ENCODE assay signal across 17 cellular contexts in the genomic region with DNA sequence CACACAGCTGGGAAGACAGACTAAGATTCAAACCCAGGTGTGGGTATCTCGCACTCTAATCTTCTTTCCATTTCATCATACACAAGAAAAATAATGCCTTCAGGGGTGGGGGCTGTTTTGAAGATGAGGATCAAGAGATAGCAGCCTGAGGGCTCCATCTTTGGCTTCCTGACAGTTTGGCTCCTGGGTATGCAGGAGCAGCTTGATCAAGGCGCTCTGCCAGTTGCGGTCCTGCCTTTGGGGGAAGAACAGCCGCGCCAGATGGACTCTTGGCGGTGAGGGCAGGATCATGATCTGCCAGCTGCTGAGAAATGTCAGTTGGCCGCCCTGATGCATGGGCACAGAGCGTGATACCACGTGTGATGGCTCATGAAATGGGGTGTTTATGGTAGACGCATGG.
A peak's percentile ranks its signal among the peaks of the same experiment; 100 is the strongest.
DNase-seq lines count a peak whose midpoint lies in the region; ATAC-seq, FAIRE-seq and TF ChIP-seq lines count a peak whose summit lies in the region.
"Had no signal": no experiment of that assay in that cellular context is flagged by ENCODE, and none has a peak within 500 bp of the region (broad histone marks: within the 10 kb centered on the region; RNA-seq: fewer than 3 reads in every experiment).

No MANE protein-coding gene starts in this region.

- H3K27me3 ChIP-seq in HepG2 (ENCODE audit: control insufficient read depth in 1 of 2, insufficient read depth in 2 of 2, low read length in 2 of 2), result peaks cover 0 to 10% of the 10 kb centered on the region in 2 experiments; a peak in 1 of 5 replicates
- no peaks in the 10 kb centered on the region for H3K27me3 ChIP-seq in right lobe of liver
- no peaks in the 10 kb centered on the region for H3K27me3 ChIP-seq in H1 (replicated peaks in 1 of 4; ENCODE audit: control insufficient read depth in 3 of 4, extremely low read depth in 1 of 4, insufficient read depth in 3 of 4, low read length in 3 of 4)
- H3K27me3 ChIP-seq: BLaER1 had no signal

- H3K9me3 ChIP-seq in HepG2 (ENCODE audit: low read length) (no peaks in the 10 kb centered on the region), right lobe of liver (no peaks in the 10 kb centered on the region), H1 (ENCODE audit: insufficient read depth in 2 of 2, low read depth in 1 of 2, low read length in 1 of 2) (peaks cover 5 to 12% of the 10 kb centered on the region in 2 experiments; a peak in 3 of 4 replicates)
- H3K9me3 ChIP-seq: HAP-1 had no signal

- H3K18ac ChIP-seq in H1 (ENCODE audit: extremely low read depth, low read length), result no peak overlapping the region

- no peak overlapping the region for H2AFZ ChIP-seq in HepG2 (ENCODE audit: low read length)
- no peak overlapping the region for H2AFZ ChIP-seq in H1 (ENCODE audit: low read length)

- no peak overlapping the region for H2BK15ac ChIP-seq in H1 (ENCODE audit: low read length)

- CTCF ChIA-PET in HepG2 (lab: Yijun Ruan, JAX; ENCODE audit: low intra/inter-chr PET ratio, low total read pairs), result no interaction called here
- CTCF ChIA-PET in H1 (lab: Charles Lee; ENCODE audit: partially characterized antibody), result interaction anchor here (0.8 to 1.2 kb wide), 3 partner anchors 9 to 74 kb away, joined by 3 to 4 read pairs (median 4); no protein-coding TSS in a partner anchor

- FAIRE-seq in HepG2 (lab: Jason Lieb, UNC), result no peak
- no peak for FAIRE-seq in H1 (lab: Jason Lieb, UNC)
- FAIRE-seq: G401.6, GM12891, GM19239 had no signal

- H3K4ac ChIP-seq in H1 (replicated peaks; ENCODE audit: insufficient read length, low read depth, low read length), result no peak overlapping the region

- H3K79me2 ChIP-seq in HepG2 (ENCODE audit: insufficient read depth, low read length) (no peaks in the 10 kb centered on the region), H1 (ENCODE audit: control insufficient read depth in 1 of 2, insufficient read depth in 2 of 2, low read length in 2 of 2) (no peaks in the 10 kb centered on the region)

- no peak overlapping the region for H4K5ac ChIP-seq in H1 (ENCODE audit: insufficient read length, low read depth, low read length)

- ATAC-seq in HepG2 (no peak), right lobe of liver (no peak), HG03342 (IDR thresholded peaks at IDR 0.05; ENCODE audit: unreplicated experiment) (no peak), HG02610 (IDR thresholded peaks at IDR 0.05; ENCODE audit: unreplicated experiment) (no peak)

- TF ChIP-seq RAD21 in HepG2 (CRISPR knock-in tag; IDR thresholded peaks at IDR 0.05), result no peak
- TF ChIP-seq RAD21 in H1 (IDR thresholded peaks at IDR 0.05 in 1 of 2, conservative IDR thresholded peaks at IDR 0.05 in 1 of 2; ENCODE audit: low read depth in 2 of 2, low read length in 2 of 2), result no peak

- no peaks in the 10 kb centered on the region for H3K36me3 ChIP-seq in HepG2 (replicated peaks in 1 of 2; ENCODE audit: control insufficient read depth in 1 of 2, insufficient read depth in 2 of 2, low read length in 2 of 2)
- H3K36me3 ChIP-seq in right lobe of liver, result no peaks in the 10 kb centered on the region
- H3K36me3 ChIP-seq in H1 (ENCODE audit: control insufficient read depth in 2 of 4, insufficient read depth in 4 of 4, low read length in 3 of 4), result peaks cover 2 to 7% (median 3%) of the 10 kb centered on the region in 4 experiments; a peak in 4 of 8 replicates
- H3K36me3 ChIP-seq: HAP-1 had no signal

- H4K8ac ChIP-seq in H1 (ENCODE audit: extremely low read depth, insufficient read depth, low read length), result no peak overlapping the region

- no peaks in the 10 kb centered on the region for H3K79me1 ChIP-seq in H1 (ENCODE audit: low read depth, low read length)

- POLR2A ChIA-PET in HepG2 (lab: Yijun Ruan, JAX) (no interaction called here), H1 (lab: Charles Lee; ENCODE audit: partially characterized antibody) (interaction anchor here (0.6 kb wide), 1 partner anchor 163 kb away, joined by 3 read pairs; no protein-coding TSS in a partner anchor)

- no TSS peak for BruUV-seq in HepG2 (replicated peaks; lab: Mats Ljungman, UMichigan)

- H3K4me3 ChIP-seq in HepG2 (replicated peaks in 1 of 3; ENCODE audit: insufficient read depth in 1 of 3, low read depth in 2 of 3, low read length in 3 of 3) (no peak overlapping the region), right lobe of liver (no peak overlapping the region), H1 (ENCODE audit: extremely low read depth in 1 of 4, insufficient read depth in 2 of 4, low read depth in 3 of 4, low read length in 4 of 4) (no peak overlapping the region)
- H3K4me3 ChIP-seq: BLaER1, HAP-1 had no signal

- H3K23me2 ChIP-seq in H1 (ENCODE audit: low read depth, low read length), result no peaks in the 10 kb centered on the region; the same call in 1 of the 2 replicates

- H2AK5ac ChIP-seq in H1 (ENCODE audit: low read depth, low read length), result no peak overlapping the region

- no peak overlapping the region for H2BK20ac ChIP-seq in H1 (ENCODE audit: low read length)

- H3K56ac ChIP-seq in H1 (replicated peaks; ENCODE audit: insufficient read length, low read depth, low read length), result no peak overlapping the region

- no peak overlapping the region for H2BK12ac ChIP-seq in H1 (ENCODE audit: low read depth, low read length)

- TF ChIP-seq POLR2A in HepG2 (IDR thresholded peaks at IDR 0.05; ENCODE audit: insufficient read depth in 1 of 2, low read depth in 2 of 2, low read length in 2 of 2), result no peak
- TF ChIP-seq POLR2A in right lobe of liver (IDR thresholded peaks at IDR 0.05), result no peak
- TF ChIP-seq POLR2A in H1 (IDR thresholded peaks at IDR 0.05; ENCODE audit: control extremely low read depth in 1 of 2, low read depth in 2 of 2, low read length in 2 of 2), result no peak

- H2BK5ac ChIP-seq in H1 (ENCODE audit: low read depth, low read length), result no peak overlapping the region

- no peak overlapping the region for H3K14ac ChIP-seq in H1 (ENCODE audit: insufficient read length)

- no peak overlapping the region for H4K91ac ChIP-seq in H1 (replicated peaks; ENCODE audit: insufficient read length, low read length)

- no peak for TF ChIP-seq EP300 in HepG2 (IDR thresholded peaks at IDR 0.05; ENCODE audit: low read depth in 2 of 2, low read length in 2 of 2)
- TF ChIP-seq EP300 in HepG2 (CRISPR knock-in tag; IDR thresholded peaks at IDR 0.05; ENCODE audit: borderline replicate concordance), result no peak
- no peak for TF ChIP-seq EP300 in H1 (IDR thresholded peaks at IDR 0.05; ENCODE audit: borderline replicate concordance in 1 of 2, low read depth in 2 of 2, low read length in 2 of 2)

- TF ChIP-seq CTCF in HepG2 (CRISPR knock-in tag; IDR thresholded peaks at IDR 0.05) (no peak), right lobe of liver (IDR thresholded peaks at IDR 0.05) (no peak), H1 (IDR thresholded peaks at IDR 0.05; ENCODE audit: control extremely low read depth in 1 of 3, insufficient read depth in 1 of 3, low read depth in 1 of 3, low read length in 3 of 3) (no peak)

- in situ Hi-C loops in HepG2 (cut with HindIII; ENCODE audit: extremely low pct_ligation_motif_present, low pct_unique_long_range_greater_than_20kb), result loop anchor here (10.0 kb wide), 1 partner anchor 295 kb away; no protein-coding TSS in a partner anchor

- no peak overlapping the region for H3K4me2 ChIP-seq in HepG2 (ENCODE audit: low read depth, low read length)
- H3K4me2 ChIP-seq in H1 (ENCODE audit: insufficient read depth in 1 of 2, low read depth in 2 of 2, low read length in 2 of 2), result no peak overlapping the region
- H3K4me2 ChIP-seq: BLaER1 had no signal

- DNase-seq in HepG2 (ENCODE audit: low spot score) (no peak), right lobe of liver (no peak), NCI-H446 treated with DMSO at 0.1 percent for 48 hours (lab: John Stamatoyannopoulos, UW) (peak; percentile 43), H1 (ENCODE audit: low read depth in 1 of 2, low spot score in 2 of 2) (no peak)
- DNase-seq in NK-92 treated with Interleukin-12 subunit alpha and Interleukin-12 subunit beta, amount 100 ng/mL, for 24 hours (lab: John Stamatoyannopoulos, UW), result no peak
- DNase-seq: 8988T; CD4-positive, alpha-beta memory T cell; DMS53; DND-41; EL had no signal

- WGBS in HepG2 (ENCODE audit: low lambda C conversion rate), result 71% methylated on average over 5 of the region's 10 CpGs
- WGBS in right lobe of liver (ENCODE audit: insufficient coverage, low coverage, low lambda C conversion rate, missing lambda C conversion rate), result 87% methylated on average over 6 of the region's 10 CpGs
- 93% methylated on average over 10 of the region's 10 CpGs; no CpG with 5 or more reads in 1 of the 2 experiments for WGBS in H1 (ENCODE audit: extremely low coverage in 1 of 2, insufficient coverage in 1 of 2, insufficient read length in 1 of 2, insufficient replicate concordance in 2 of 2, low coverage in 1 of 2, low lambda C conversion rate in 2 of 2, missing lambda C conversion rate in 1 of 2), 2 experiments

- H3K27ac ChIP-seq in HepG2 (ENCODE audit: extremely low read length, insufficient read depth, low read length) (no peak overlapping the region), right lobe of liver (no peak overlapping the region), H1 (ENCODE audit: low read depth, low read length) (no peak overlapping the region)
- H3K27ac ChIP-seq: BLaER1 had no signal

- no peaks in the 10 kb centered on the region for H3K4me1 ChIP-seq in HepG2 (ENCODE audit: insufficient read depth, low read length)
- no peaks in the 10 kb centered on the region for H3K4me1 ChIP-seq in right lobe of liver
- H3K4me1 ChIP-seq in H1 (replicated peaks in 1 of 4; ENCODE audit: control insufficient read depth in 3 of 4, insufficient read depth in 4 of 4, low read length in 3 of 4), result no peaks in the 10 kb centered on the region
- H3K4me1 ChIP-seq: BLaER1, HAP-1 had no signal

- H4K20me1 ChIP-seq in HepG2 (ENCODE audit: insufficient read depth, low read length) (no peaks in the 10 kb centered on the region), H1 (replicated peaks in 1 of 2; ENCODE audit: control insufficient read depth in 1 of 2, insufficient read depth in 2 of 2, low read length in 2 of 2) (no peaks in the 10 kb centered on the region)
- H4K20me1 ChIP-seq: BLaER1 had no signal

- no peak overlapping the region for H2BK120ac ChIP-seq in H1 (replicated peaks; ENCODE audit: low read depth, low read length)

- H3K9ac ChIP-seq in HepG2 (ENCODE audit: insufficient read depth, low read depth, low read length), result no peak overlapping the region
- no peak overlapping the region for H3K9ac ChIP-seq in H1 (replicated peaks in 1 of 4; ENCODE audit: extremely low read depth in 1 of 4, low read depth in 3 of 4, low read length in 3 of 4)
- H3K9ac ChIP-seq: BLaER1 had no signal

- H3K23ac ChIP-seq in H1 (ENCODE audit: insufficient read length), result no peak overlapping the region

- intact Hi-C loops in HepG2 (cut with micrococcal nuclease; ENCODE audit: unreplicated experiment), result no loop called here
- intact Hi-C loops in right lobe of liver (cut with DNase I), result loop anchor here (10.0 kb wide), 3 partner anchors 75 to 295 kb away; partner anchors contain the start of gene LYL1 (in 1 of the 2)

TF ChIP-seq in H1, 55 proteins besides CTCF, POLR2A, EP300 and RAD21:
- TF ChIP-seq FOSL1 (IDR thresholded peaks at IDR 0.05; ENCODE audit: insufficient read depth, low read depth, low read length) (no peak), KDM1A (IDR thresholded peaks at IDR 0.05; ENCODE audit: borderline replicate concordance, low read length) (peak; percentile 66; the same call in 1 of the 2 replicates)

Comparison
In these comparisons a context has a peak if more than half of its experiments do, and no peak if none do; other contexts are left out.
1. Of the 41 proteins assayed by ChIP-seq in both HepG2 and H1: peak only in HepG2: none; only in H1: KDM1A; in both: none; in neither: 40.